Comparison of ENCODE assay signal across 36 cellular contexts in the genomic region with DNA sequence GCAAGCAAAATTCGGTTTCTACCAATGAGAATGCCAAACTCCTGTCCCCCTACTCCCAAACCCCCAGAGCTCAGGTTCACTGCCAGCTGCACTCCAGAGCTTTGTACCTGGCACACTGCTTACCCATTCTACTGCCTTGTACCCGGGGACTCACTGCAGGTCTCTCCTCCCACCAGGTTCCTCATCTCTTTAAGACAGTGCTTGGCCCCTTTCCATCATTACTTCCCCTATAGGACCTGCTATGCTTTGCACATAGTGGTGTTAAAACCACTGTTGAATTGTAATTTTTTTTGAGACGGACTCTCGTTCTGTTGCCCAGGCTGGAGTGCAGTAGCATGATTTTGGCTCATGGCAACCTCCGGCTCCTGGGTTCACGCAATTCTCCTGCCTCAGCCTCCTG. TPM values are rescaled to one million over a fixed set of nuclear protein-coding genes. Genes with fewer than 3 reads are reported as not detected.
DNase-seq lines count a peak whose midpoint lies in the region; ATAC-seq and TF ChIP-seq lines count a peak whose summit lies in the region.
"Had no signal": no experiment of that assay in that cellular context is flagged by ENCODE, and none has a peak within 500 bp of the region (broad histone marks: within the 10 kb centered on the region; RNA-seq: fewer than 3 reads in every experiment).

No MANE protein-coding gene starts in this region.

- TF ChIP-seq CTCF in right lobe of liver (IDR thresholded peaks at IDR 0.05) (no peak), breast epithelium (IDR thresholded peaks at IDR 0.05) (no peak)

- H3K4me1 ChIP-seq in right lobe of liver (no peaks in the 10 kb centered on the region), breast epithelium (no peaks in the 10 kb centered on the region)
- H3K4me1 ChIP-seq: lower lobe of right lung had no signal

- DNase-seq in activated T-cell treated with anti-CD3 and anti-CD28 coated beads, Interleukin-2, amount 50 U/mL, for 24 hours, result no peak
- no peak for DNase-seq in activated T-cell treated with anti-CD3 and anti-CD28 coated beads, Interleukin-2, amount 50 U/mL, for 72 hours
- DNase-seq in OCI-M1 (lab: John Stamatoyannopoulos, UW) (peak; percentile 6), right lobe of liver (no peak), SK-N-DZ (ENCODE audit: low spot score) (no peak), breast epithelium (ENCODE audit: low spot score in 2 of 2) (no peak)
- DNase-seq: 8988T; activated B cell treated with CpG ODN at 0.5 μM for 24 hours; activated CD4-positive, alpha-beta T cell treated with anti-CD3 and anti-CD28 coated beads, Interleukin-2, amount 50 U/mL, for 1 hour; activated gamma-delta T cell treated with Interleukin-2 at 50 U/mL for 16 hours; activated naive CD8-positive, alpha-beta T cell treated with anti-CD3 and anti-CD28 coated beads, Interleukin-2, amount 10 ng/mL, durations not matched to agents 7 days and 5 days; activated T-cell treated with anti-CD3 and anti-CD28 coated beads, Interleukin-2, amount 50 U/mL, for 1 hour; aorta; CD4-positive, alpha-beta T cell; DMS79 treated with DMSO at 0.1 percent for 48 hours; effector CD4-positive, alpha-beta T cell; gastrocnemius medialis; GDM1; kidney glomerular epithelial cell; lower lobe of right lung; MG63; natural killer cell; NCI-H1436 treated with DMSO at 0.1 percent for 48 hours; NCI-H446 treated with DMSO at 0.1 percent for 48 hours; NCI-H774; occipital lobe; PC-3; psoas muscle; SW 1271; T1000; trophoblast cell had no signal

- TF ChIP-seq POLR2A in right lobe of liver (IDR thresholded peaks at IDR 0.05) (no peak), breast epithelium (IDR thresholded peaks at IDR 0.05) (no peak)

- intact Hi-C loops in right lobe of liver (cut with DNase I) (no loop called here), breast epithelium (cut with DNase I; ENCODE audit: low total_unique reads) (no loop called here)

- H3K27ac ChIP-seq in right lobe of liver (no peak overlapping the region), breast epithelium (no peak overlapping the region)
- H3K27ac ChIP-seq: cardiac muscle cell, gastrocnemius medialis, lower lobe of right lung, psoas muscle had no signal

- WGBS in right lobe of liver (ENCODE audit: insufficient coverage, low coverage, low lambda C conversion rate, missing lambda C conversion rate), result 79% methylated on average over 5 of the region's 6 CpGs

- no peaks in the 10 kb centered on the region for H3K9me3 Mint-ChIP-seq in activated T-cell treated with anti-CD3 and anti-CD28 coated beads, Interleukin-2, amount 50 U/mL, for 24 hours
- no peaks in the 10 kb centered on the region for H3K9me3 Mint-ChIP-seq in activated T-cell treated with anti-CD3 and anti-CD28 coated beads, Interleukin-2, amount 50 U/mL, for 72 hours
- H3K9me3 Mint-ChIP-seq: activated B cell treated with CpG ODN at 0.5 μM for 24 hours; activated naive CD8-positive, alpha-beta T cell treated with anti-CD3 and anti-CD28 coated beads, Interleukin-2, amount 10 ng/mL, durations not matched to agents 7 days and 5 days; CD4-positive, alpha-beta T cell; GM23338; natural killer cell; stimulated activated effector memory CD8-positive, alpha-beta T cell treated with anti-CD3 and anti-CD28 coated beads, Interleukin-12 subunit alpha, Interleukin-12 subunit beta, amount 100 ng/mL, for 72 hours had no signal

- H3K27me3 ChIP-seq in right lobe of liver (no peaks in the 10 kb centered on the region), breast epithelium (no peaks in the 10 kb centered on the region)
- H3K27me3 ChIP-seq: cardiac muscle cell, gastrocnemius medialis, MG63 had no signal

- peak overlapping the region; percentile 44 for H3K27ac Mint-ChIP-seq in activated T-cell treated with anti-CD3 and anti-CD28 coated beads, Interleukin-2, amount 50 U/mL, for 24 hours
- no peak overlapping the region for H3K27ac Mint-ChIP-seq in activated T-cell treated with anti-CD3 and anti-CD28 coated beads, Interleukin-2, amount 50 U/mL, for 72 hours
- H3K27ac Mint-ChIP-seq: activated B cell treated with CpG ODN at 0.5 μM for 24 hours; activated naive CD8-positive, alpha-beta T cell treated with anti-CD3 and anti-CD28 coated beads, Interleukin-2, amount 10 ng/mL, durations not matched to agents 7 days and 5 days; CD4-positive, alpha-beta T cell; GM23338; natural killer cell; stimulated activated effector memory CD8-positive, alpha-beta T cell treated with anti-CD3 and anti-CD28 coated beads, Interleukin-12 subunit alpha, Interleukin-12 subunit beta, amount 100 ng/mL, for 72 hours had no signal

- no peaks in the 10 kb centered on the region for H3K9me3 ChIP-seq in right lobe of liver
- no peaks in the 10 kb centered on the region for H3K9me3 ChIP-seq in breast epithelium
- H3K9me3 ChIP-seq: gastrocnemius medialis, lower lobe of right lung, MG63, psoas muscle had no signal

- no peaks in the 10 kb centered on the region for H3K27me3 Mint-ChIP-seq in activated T-cell treated with anti-CD3 and anti-CD28 coated beads, Interleukin-2, amount 50 U/mL, for 24 hours
- H3K27me3 Mint-ChIP-seq in activated T-cell treated with anti-CD3 and anti-CD28 coated beads, Interleukin-2, amount 50 U/mL, for 72 hours (ENCODE audit: low read depth), result no peaks in the 10 kb centered on the region
- H3K27me3 Mint-ChIP-seq: activated B cell treated with CpG ODN at 0.5 μM for 24 hours; activated naive CD8-positive, alpha-beta T cell treated with anti-CD3 and anti-CD28 coated beads, Interleukin-2, amount 10 ng/mL, durations not matched to agents 7 days and 5 days; CD4-positive, alpha-beta T cell had no signal

- ATAC-seq in activated T-cell treated with anti-CD3 and anti-CD28 coated beads, Interleukin-2, amount 50 U/mL, for 72 hours (replicated peaks in 1 of 2), result no peak
- ATAC-seq in right lobe of liver (peak in 3 of 4 donors; percentile 35 to 57 (median 43)), HG03280 (IDR thresholded peaks at IDR 0.05; ENCODE audit: unreplicated experiment) (no peak)
- ATAC-seq in activated CD4-positive, CD25-positive, alpha-beta regulatory T cell treated with anti-CD3 and anti-CD28 coated beads, Interleukin-2, amount 50 U/mL, for 24 hours, result no peak
- ATAC-seq: gastrocnemius medialis; GM23338; natural killer cell; PC-3; psoas muscle; stimulated activated effector memory CD8-positive, alpha-beta T cell treated with anti-CD3 and anti-CD28 coated beads, Interleukin-12 subunit alpha, Interleukin-12 subunit beta, amount 100 ng/mL, for 72 hours had no signal

- H3K4me3 ChIP-seq in right lobe of liver, result no peak overlapping the region
- no peak overlapping the region for H3K4me3 ChIP-seq in breast epithelium
- H3K4me3 ChIP-seq: cardiac muscle cell, gastrocnemius medialis, GM23338, lower lobe of right lung, MG63, psoas muscle had no signal

- H3K36me3 ChIP-seq in right lobe of liver (no peaks in the 10 kb centered on the region), breast epithelium (no peaks in the 10 kb centered on the region)
- H3K36me3 ChIP-seq: cardiac muscle cell, gastrocnemius medialis, lower lobe of right lung had no signal

- H3K4me1 Mint-ChIP-seq in activated T-cell treated with anti-CD3 and anti-CD28 coated beads, Interleukin-2, amount 50 U/mL, for 24 hours (ENCODE audit: low read depth), result peaks cover 10% of the 10 kb centered on the region
- peaks cover 11% of the 10 kb centered on the region for H3K4me1 Mint-ChIP-seq in activated T-cell treated with anti-CD3 and anti-CD28 coated beads, Interleukin-2, amount 50 U/mL, for 72 hours (ENCODE audit: low read depth)
- H3K4me1 Mint-ChIP-seq: natural killer cell had no signal

- H3K4me3 Mint-ChIP-seq in activated T-cell treated with anti-CD3 and anti-CD28 coated beads, Interleukin-2, amount 50 U/mL, for 24 hours, result no peak overlapping the region
- H3K4me3 Mint-ChIP-seq in activated T-cell treated with anti-CD3 and anti-CD28 coated beads, Interleukin-2, amount 50 U/mL, for 72 hours, result no peak overlapping the region
- H3K4me3 Mint-ChIP-seq: activated B cell treated with CpG ODN at 0.5 μM for 24 hours; activated naive CD8-positive, alpha-beta T cell treated with anti-CD3 and anti-CD28 coated beads, Interleukin-2, amount 10 ng/mL, durations not matched to agents 7 days and 5 days; CD4-positive, alpha-beta T cell; GM23338; natural killer cell; stimulated activated effector memory CD8-positive, alpha-beta T cell treated with anti-CD3 and anti-CD28 coated beads, Interleukin-12 subunit alpha, Interleukin-12 subunit beta, amount 100 ng/mL, for 72 hours had no signal

- peaks cover 54% of the 10 kb centered on the region for H3K36me3 Mint-ChIP-seq in activated T-cell treated with anti-CD3 and anti-CD28 coated beads, Interleukin-2, amount 50 U/mL, for 24 hours (ENCODE audit: low read depth)
- H3K36me3 Mint-ChIP-seq in activated T-cell treated with anti-CD3 and anti-CD28 coated beads, Interleukin-2, amount 50 U/mL, for 72 hours (ENCODE audit: insufficient read depth in 2 of 2), result peaks cover 0 to 2% of the 10 kb centered on the region in 2 donors
- H3K36me3 Mint-ChIP-seq: natural killer cell had no signal

RNA-seq across cellular contexts. Expression of a gene that starts 25.9 kb away (rescaled TPM):
- 10 to 100 TPM; 28.4 to 38.3 TPM for total RNA-seq in activated T-cell treated with anti-CD3 and anti-CD28 coated beads, Interleukin-2, amount 50 U/mL, for 72 hours
- 10 to 100 TPM in 2 of 6 experiments, 1 to 10 TPM in 4; 5.7 to 11.5 (median 8.5) TPM for total RNA-seq in right lobe of liver
- polyA plus RNA-seq in SK-N-DZ (2014; cell fraction: cytosol; rRNA removed), result 47.8 and 48.7 TPM in 2 replicates
- 24.9 and 30.0 TPM in 2 replicates for polyA plus RNA-seq in SK-N-DZ (2014; cell fraction: nucleus; rRNA removed)
- 10 to 100 TPM; 24.4 to 38.0 (median 25.0) TPM for total RNA-seq in breast epithelium

RNA-seq across cellular contexts. Expression of a gene that starts 26.4 kb away (rescaled TPM):
- total RNA-seq in activated T-cell treated with anti-CD3 and anti-CD28 coated beads, Interleukin-2, amount 50 U/mL, for 72 hours, result 10 to 100 TPM; 23.9 to 26.0 TPM
- total RNA-seq in right lobe of liver (10 to 100 TPM in 5 of 6 experiments, 1 to 10 TPM in 1; 7.2 to 12.9 (median 11.7) TPM), breast epithelium (10 to 100 TPM; 12.0 to 29.6 (median 24.3) TPM)
- 10.2 and 12.2 TPM in 2 replicates for polyA plus RNA-seq in SK-N-DZ (2014; cell fraction: cytosol; rRNA removed)
- polyA plus RNA-seq in SK-N-DZ (2014; cell fraction: nucleus; rRNA removed), result 5.9 and 7.0 TPM in 2 replicates

Comparison
In these comparisons a context has a peak if more than half of its experiments do, and no peak if none do; other contexts are left out.
1. ATAC-seq: peak in right lobe of liver (3 of 4); none in activated T-cell treated with anti-CD3 and anti-CD28 coated beads, Interleukin-2, amount 50 U/mL, for 72 hours (0 of 2), activated CD4-positive, CD25-positive, alpha-beta regulatory T cell treated with anti-CD3 and anti-CD28 coated beads, Interleukin-2, amount 50 U/mL, for 24 hours (0 of 2) and HG03280 (single experiment).